ENCODE assay signal across 2 cellular contexts in the genomic region with DNA sequence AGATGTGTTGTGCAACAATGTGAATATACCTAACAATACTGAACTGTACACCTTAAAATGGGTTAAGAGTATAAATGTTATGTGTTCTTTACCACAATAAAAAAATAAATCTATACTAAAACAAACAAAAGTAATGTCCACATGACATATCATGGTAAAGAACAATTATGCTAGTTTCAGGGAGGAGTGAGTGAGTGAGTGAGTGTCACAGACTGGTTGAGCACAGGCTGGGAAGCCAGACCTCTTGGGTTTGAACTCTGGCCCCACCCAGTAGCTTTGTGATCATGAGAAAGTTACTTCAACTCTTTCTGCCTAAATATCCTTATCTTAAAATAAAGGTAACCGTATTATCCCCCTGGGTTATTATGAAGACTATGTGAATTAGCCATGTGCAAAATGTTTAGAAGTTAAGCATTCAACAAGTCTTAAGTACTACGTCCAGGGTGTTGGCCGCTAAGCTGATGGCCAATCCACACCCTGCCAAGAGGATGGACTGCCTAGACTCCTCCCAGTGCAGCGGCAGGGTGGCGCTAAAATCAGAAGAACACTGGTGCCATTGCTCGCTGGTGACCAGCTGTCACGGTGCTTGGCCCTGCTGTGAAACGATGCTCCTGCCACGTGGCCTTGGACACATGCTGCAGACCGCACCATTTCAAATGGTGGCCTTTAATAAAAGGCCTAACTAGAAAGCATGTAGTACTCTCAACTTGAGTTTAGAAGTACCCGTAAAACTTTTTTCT.
TF ChIP-seq lines count a peak whose summit lies in the region.

No MANE protein-coding gene starts in this region.

TF ChIP-seq in IMR-90, 13 proteins besides CTCF, POLR2A, EP300 and RAD21:
- no peak for TF ChIP-seq SMC3 (IDR thresholded peaks at IDR 0.05; ENCODE audit: low read depth, low read length)
- TF ChIP-seq, protein P1, sequence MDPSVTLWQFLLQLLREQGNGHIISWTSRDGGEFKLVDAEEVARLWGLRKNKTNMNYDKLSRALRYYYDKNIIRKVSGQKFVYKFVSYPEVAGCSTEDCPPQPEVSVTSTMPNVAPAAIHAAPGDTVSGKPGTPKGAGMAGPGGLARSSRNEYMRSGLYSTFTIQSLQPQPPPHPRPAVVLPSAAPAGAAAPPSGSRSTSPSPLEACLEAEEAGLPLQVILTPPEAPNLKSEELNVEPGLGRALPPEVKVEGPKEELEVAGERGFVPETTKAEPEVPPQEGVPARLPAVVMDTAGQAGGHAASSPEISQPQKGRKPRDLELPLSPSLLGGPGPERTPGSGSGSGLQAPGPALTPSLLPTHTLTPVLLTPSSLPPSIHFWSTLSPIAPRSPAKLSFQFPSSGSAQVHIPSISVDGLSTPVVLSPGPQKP (IDR thresholded peaks at IDR 0.05; ENCODE audit: borderline replicate concordance, low read depth, low read length): no peak
- TF ChIP-seq CEBPB (IDR thresholded peaks at IDR 0.05; ENCODE audit: low read depth, low read length): peak; percentile 55; the same call in 1 of the 2 replicates

TF ChIP-seq in K562, 482 proteins besides CTCF, POLR2A, EP300 and RAD21:
- no peak for TF ChIP-seq NFXL1 (CRISPR knock-in tag; IDR thresholded peaks at IDR 0.05)
- no peak for TF ChIP-seq YBX1 (IDR thresholded peaks at IDR 0.05)
- TF ChIP-seq CEBPG (CRISPR knock-in tag; IDR thresholded peaks at IDR 0.05): no peak
- TF ChIP-seq CEBPG (tag; conservative IDR thresholded peaks at IDR 0.05 in 1 of 2, IDR thresholded peaks at IDR 0.05 in 1 of 2): peak in 1 of 2 experiments; percentile 20; a peak in 1 of 4 replicates
- TF ChIP-seq CEBPB (tag; IDR thresholded peaks at IDR 0.05): peak; percentile 32; the same call in 1 of the 2 replicates
- TF ChIP-seq MCM5 (IDR thresholded peaks at IDR 0.05; ENCODE audit: low read depth): no peak
- TF ChIP-seq CBX5 (IDR thresholded peaks at IDR 0.05; ENCODE audit: borderline replicate concordance, low read depth): no peak
- TF ChIP-seq, protein P2, sequence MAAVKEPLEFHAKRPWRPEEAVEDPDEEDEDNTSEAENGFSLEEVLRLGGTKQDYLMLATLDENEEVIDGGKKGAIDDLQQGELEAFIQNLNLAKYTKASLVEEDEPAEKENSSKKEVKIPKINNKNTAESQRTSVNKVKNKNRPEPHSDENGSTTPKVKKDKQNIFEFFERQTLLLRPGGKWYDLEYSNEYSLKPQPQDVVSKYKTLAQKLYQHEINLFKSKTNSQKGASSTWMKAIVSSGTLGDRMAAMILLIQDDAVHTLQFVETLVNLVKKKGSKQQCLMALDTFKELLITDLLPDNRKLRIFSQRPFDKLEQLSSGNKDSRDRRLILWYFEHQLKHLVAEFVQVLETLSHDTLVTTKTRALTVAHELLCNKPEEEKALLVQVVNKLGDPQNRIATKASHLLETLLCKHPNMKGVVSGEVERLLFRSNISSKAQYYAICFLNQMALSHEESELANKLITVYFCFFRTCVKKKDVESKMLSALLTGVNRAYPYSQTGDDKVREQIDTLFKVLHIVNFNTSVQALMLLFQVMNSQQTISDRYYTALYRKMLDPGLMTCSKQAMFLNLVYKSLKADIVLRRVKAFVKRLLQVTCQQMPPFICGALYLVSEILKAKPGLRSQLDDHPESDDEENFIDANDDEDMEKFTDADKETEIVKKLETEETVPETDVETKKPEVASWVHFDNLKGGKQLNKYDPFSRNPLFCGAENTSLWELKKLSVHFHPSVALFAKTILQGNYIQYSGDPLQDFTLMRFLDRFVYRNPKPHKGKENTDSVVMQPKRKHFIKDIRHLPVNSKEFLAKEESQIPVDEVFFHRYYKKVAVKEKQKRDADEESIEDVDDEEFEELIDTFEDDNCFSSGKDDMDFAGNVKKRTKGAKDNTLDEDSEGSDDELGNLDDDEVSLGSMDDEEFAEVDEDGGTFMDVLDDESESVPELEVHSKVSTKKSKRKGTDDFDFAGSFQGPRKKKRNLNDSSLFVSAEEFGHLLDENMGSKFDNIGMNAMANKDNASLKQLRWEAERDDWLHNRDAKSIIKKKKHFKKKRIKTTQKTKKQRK (IDR thresholded peaks at IDR 0.05; ENCODE audit: borderline replicate concordance, low read depth, low read length): no peak
- TF ChIP-seq HEY1 (CRISPR knock-in tag; IDR thresholded peaks at IDR 0.05; ENCODE audit: borderline replicate concordance): no peak
- no peak for TF ChIP-seq NBN (IDR thresholded peaks at IDR 0.05; ENCODE audit: low read depth)
- TF ChIP-seq, protein P3, sequence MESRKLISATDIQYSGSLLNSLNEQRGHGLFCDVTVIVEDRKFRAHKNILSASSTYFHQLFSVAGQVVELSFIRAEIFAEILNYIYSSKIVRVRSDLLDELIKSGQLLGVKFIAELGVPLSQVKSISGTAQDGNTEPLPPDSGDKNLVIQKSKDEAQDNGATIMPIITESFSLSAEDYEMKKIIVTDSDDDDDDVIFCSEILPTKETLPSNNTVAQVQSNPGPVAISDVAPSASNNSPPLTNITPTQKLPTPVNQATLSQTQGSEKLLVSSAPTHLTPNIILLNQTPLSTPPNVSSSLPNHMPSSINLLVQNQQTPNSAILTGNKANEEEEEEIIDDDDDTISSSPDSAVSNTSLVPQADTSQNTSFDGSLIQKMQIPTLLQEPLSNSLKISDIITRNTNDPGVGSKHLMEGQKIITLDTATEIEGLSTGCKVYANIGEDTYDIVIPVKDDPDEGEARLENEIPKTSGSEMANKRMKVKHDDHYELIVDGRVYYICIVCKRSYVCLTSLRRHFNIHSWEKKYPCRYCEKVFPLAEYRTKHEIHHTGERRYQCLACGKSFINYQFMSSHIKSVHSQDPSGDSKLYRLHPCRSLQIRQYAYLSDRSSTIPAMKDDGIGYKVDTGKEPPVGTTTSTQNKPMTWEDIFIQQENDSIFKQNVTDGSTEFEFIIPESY (CRISPR knock-in tag; IDR thresholded peaks at IDR 0.05): peak; percentile 86
- TF ChIP-seq RCOR1 (IDR thresholded peaks at IDR 0.05; ENCODE audit: borderline replicate concordance in 1 of 2, low read depth in 2 of 2, low read length in 2 of 2): no peak
